ENCODE assay signal across 1 cellular context in the genomic region with DNA sequence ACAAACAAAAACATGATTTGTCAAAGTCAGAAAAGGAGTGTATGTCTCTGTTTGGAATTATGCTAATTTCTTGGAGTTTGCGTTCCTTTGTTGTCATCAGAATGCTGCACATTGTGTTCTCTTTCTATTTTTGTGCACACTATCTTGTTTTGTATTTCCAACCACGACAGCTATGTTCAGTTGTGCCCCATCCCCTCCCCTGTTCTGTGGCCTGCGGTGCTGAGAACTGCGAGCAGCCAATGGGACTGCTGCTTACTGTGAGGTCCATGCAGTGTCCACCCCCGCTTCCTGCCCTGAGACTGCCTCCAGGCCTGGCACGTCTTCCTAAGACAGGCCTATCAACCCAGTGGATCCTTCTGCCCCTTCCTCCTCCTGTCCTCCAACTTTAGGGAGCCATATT.
TF ChIP-seq lines count a peak whose summit lies in the region.

No MANE protein-coding gene starts in this region.

TF ChIP-seq in H1, 55 proteins besides CTCF, POLR2A, EP300 and RAD21 (continued from another document):
- TF ChIP-seq ZNF274 (IDR thresholded peaks at IDR 0.05; ENCODE audit: borderline replicate concordance, extremely low read depth, low read length) (no peak), SRF (IDR thresholded peaks at IDR 0.05; ENCODE audit: low read depth, low read length) (no peak), TAF1 (IDR thresholded peaks at IDR 0.05; ENCODE audit: low read depth, low read length) (no peak), GABPA (IDR thresholded peaks at IDR 0.05; ENCODE audit: borderline replicate concordance, insufficient read depth, low read length) (no peak), NANOG (IDR thresholded peaks at IDR 0.05; ENCODE audit: insufficient read depth, low read depth, low read length, poor library complexity, severe bottlenecking) (no peak), BRCA1 (IDR thresholded peaks at IDR 0.05; ENCODE audit: low read depth, low read length) (no peak), PHF8 (conservative IDR thresholded peaks at IDR 0.05; ENCODE audit: low read depth, low read length) (no peak), SUZ12 (IDR thresholded peaks at IDR 0.05; ENCODE audit: low read length) (no peak), CTBP2 (IDR thresholded peaks at IDR 0.05; ENCODE audit: borderline replicate concordance, insufficient read depth, insufficient read length, low read length) (no peak), RNF2 (IDR thresholded peaks at IDR 0.05; ENCODE audit: borderline replicate concordance, low read depth, low read length, missing control alignments, poor library complexity, severe bottlenecking) (no peak), TAF7 (optimal IDR thresholded peaks at IDR 0.05; ENCODE audit: borderline replicate concordance, low read depth, low read length) (no peak), KDM4A (IDR thresholded peaks at IDR 0.05; ENCODE audit: low read depth, low read length, severe bottlenecking) (no peak), MAFK (IDR thresholded peaks at IDR 0.05; ENCODE audit: low read depth, low read length) (no peak), ATF3 (IDR thresholded peaks at IDR 0.05; ENCODE audit: insufficient read depth, low read depth, low read length) (no peak), ASH2L (IDR thresholded peaks at IDR 0.05; ENCODE audit: low read length) (no peak), SAP30 (IDR thresholded peaks at IDR 0.05; ENCODE audit: insufficient read depth, insufficient replicate concordance, low read length) (no peak)
